Comparison of ENCODE assay signal across 12 cellular contexts in the genomic region with DNA sequence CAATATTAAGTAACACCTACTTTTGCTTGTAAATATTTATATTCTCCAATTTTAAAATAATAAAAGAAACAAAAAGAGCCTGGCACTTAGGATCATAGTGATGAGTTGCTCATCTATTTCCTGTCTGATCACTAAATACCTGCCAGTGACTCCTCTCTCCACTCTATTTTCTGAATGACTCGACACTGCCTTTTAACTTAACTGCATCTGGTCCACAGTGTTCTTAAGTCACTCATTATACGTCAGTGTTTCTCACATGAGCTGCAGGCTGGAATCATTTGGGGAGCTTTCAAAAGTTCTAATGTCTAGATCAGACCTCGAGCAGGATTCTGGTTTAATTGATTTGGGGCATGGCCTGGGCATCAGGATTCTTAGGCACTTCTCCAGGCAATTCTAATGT.
DNase-seq lines count a peak whose midpoint lies in the region; ATAC-seq and TF ChIP-seq lines count a peak whose summit lies in the region.
"Had no signal": no experiment of that assay in that cellular context is flagged by ENCODE, and none has a peak within 500 bp of the region (broad histone marks: within the 10 kb centered on the region; RNA-seq: fewer than 3 reads in every experiment).

No MANE protein-coding gene starts in this region.

- H3K4me3 ChIP-seq in AG04450 (ENCODE audit: low read depth, low read length) (no peak overlapping the region), MG63 (no peak overlapping the region)
- H3K4me3 ChIP-seq: BLaER1 treated with 17β-estradiol and CSF1 and Interleukin-3, amounts not matched to agents 10 nM and 100 nM; body of pancreas had no signal

- DNase-seq in AG04450 (ENCODE audit: low read depth, low spot score) (no peak), kidney glomerular epithelial cell (lab: John Stamatoyannopoulos, UW) (peak; percentile 31), H4 (ENCODE audit: low spot score) (no peak), NCI-H2029 treated with DMSO at 0.1 percent for 48 hours (lab: John Stamatoyannopoulos, UW) (no peak), MG63 (no peak), DMS 273 treated with DMSO at 0.1 percent for 48 hours (lab: John Stamatoyannopoulos, UW) (no peak)
- DNase-seq: body of pancreas; stimulated activated naive CD4-positive, alpha-beta T cell treated with Interleukin-2 at 50 U/mL for 16 hours had no signal

- POLR2A ChIA-PET in AG04450 (lab: Yijun Ruan, JAX), result no interaction called here

- H3K9me3 ChIP-seq in AG04450 (ENCODE audit: control insufficient read depth, insufficient read depth, low read length) (no peaks in the 10 kb centered on the region), MG63 (no peaks in the 10 kb centered on the region)
- H3K9me3 ChIP-seq: body of pancreas had no signal

- CTCF ChIA-PET in AG04450 (lab: Charles Lee), result interaction anchor here (1.0 kb wide), 1 partner anchor 184 kb away, joined by 3 read pairs; no protein-coding TSS in a partner anchor

- H3K27me3 ChIP-seq in AG04450 (ENCODE audit: control insufficient read depth, insufficient read depth, low read length) (no peaks in the 10 kb centered on the region), MG63 (no peaks in the 10 kb centered on the region)
- H3K27me3 ChIP-seq: BLaER1 treated with 17β-estradiol and CSF1 and Interleukin-3, amounts not matched to agents 10 nM and 100 nM; body of pancreas had no signal

- no peak for TF ChIP-seq CTCF in AG04450 (IDR thresholded peaks at IDR 0.05; ENCODE audit: low read depth, low read length)

- no peaks in the 10 kb centered on the region for H3K36me3 ChIP-seq in MG63

- ATAC-seq in GM19372 (IDR thresholded peaks at IDR 0.05; ENCODE audit: low read depth, unreplicated experiment) (peak; percentile 59), SK-N-SH treated with all-trans-retinoic acid at 6 μM for 48 hours (peak; percentile 19; the same call in 2 of the 3 replicates)
- ATAC-seq: body of pancreas, Panc1 had no signal

- peak overlapping the region; percentile 35 for H3K27ac ChIP-seq in AG04450 (ENCODE audit: low read depth, low read length)
- H3K27ac ChIP-seq: BLaER1 treated with 17β-estradiol and CSF1 and Interleukin-3, amounts not matched to agents 10 nM and 100 nM; body of pancreas had no signal

TF ChIP-seq in SK-N-SH treated with all-trans-retinoic acid at 6 μM for 48 hours, 23 proteins besides CTCF, POLR2A, EP300 and RAD21:
- TF ChIP-seq, protein P1, sequence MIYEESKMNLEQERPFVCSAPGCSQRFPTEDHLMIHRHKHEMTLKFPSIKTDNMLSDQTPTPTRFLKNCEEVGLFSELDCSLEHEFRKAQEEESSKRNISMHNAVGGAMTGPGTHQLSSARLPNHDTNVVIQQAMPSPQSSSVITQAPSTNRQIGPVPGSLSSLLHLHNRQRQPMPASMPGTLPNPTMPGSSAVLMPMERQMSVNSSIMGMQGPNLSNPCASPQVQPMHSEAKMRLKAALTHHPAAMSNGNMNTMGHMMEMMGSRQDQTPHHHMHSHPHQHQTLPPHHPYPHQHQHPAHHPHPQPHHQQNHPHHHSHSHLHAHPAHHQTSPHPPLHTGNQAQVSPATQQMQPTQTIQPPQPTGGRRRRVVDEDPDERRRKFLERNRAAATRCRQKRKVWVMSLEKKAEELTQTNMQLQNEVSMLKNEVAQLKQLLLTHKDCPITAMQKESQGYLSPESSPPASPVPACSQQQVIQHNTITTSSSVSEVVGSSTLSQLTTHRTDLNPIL (CRISPR knock-in tag; IDR thresholded peaks at IDR 0.05; ENCODE audit: low read depth), result no peak
- TF ChIP-seq PATZ1 (CRISPR knock-in tag; IDR thresholded peaks at IDR 0.05; ENCODE audit: borderline replicate concordance), result no peak
- no peak for TF ChIP-seq BACH2 (CRISPR knock-in tag; IDR thresholded peaks at IDR 0.05; ENCODE audit: borderline replicate concordance)
- no peak for TF ChIP-seq OSR1 (CRISPR knock-in tag; IDR thresholded peaks at IDR 0.05)
- TF ChIP-seq CSRNP3 (CRISPR knock-in tag; IDR thresholded peaks at IDR 0.05), result no peak
- no peak for TF ChIP-seq SNAI2 (CRISPR knock-in tag; IDR thresholded peaks at IDR 0.05)
- no peak for TF ChIP-seq ISL1 (CRISPR knock-in tag; IDR thresholded peaks at IDR 0.05)
- no peak for TF ChIP-seq ZNF8 (CRISPR knock-in tag; IDR thresholded peaks at IDR 0.05)
- no peak for TF ChIP-seq ZNF70 (CRISPR knock-in tag; IDR thresholded peaks at IDR 0.05)
- TF ChIP-seq ZFP3 (CRISPR knock-in tag; IDR thresholded peaks at IDR 0.05), result no peak
- no peak for TF ChIP-seq TOX (CRISPR knock-in tag; IDR thresholded peaks at IDR 0.05; ENCODE audit: borderline replicate concordance)
- TF ChIP-seq TCF4 (CRISPR knock-in tag; IDR thresholded peaks at IDR 0.05; ENCODE audit: borderline replicate concordance), result no peak
- no peak for TF ChIP-seq TSHZ2 (CRISPR knock-in tag; IDR thresholded peaks at IDR 0.05)
- no peak for TF ChIP-seq ZFP30 (CRISPR knock-in tag; IDR thresholded peaks at IDR 0.05)
- no peak for TF ChIP-seq RARB (CRISPR knock-in tag; IDR thresholded peaks at IDR 0.05)
- no peak for TF ChIP-seq ESRRG (CRISPR knock-in tag; IDR thresholded peaks at IDR 0.05)
- no peak for TF ChIP-seq ZC3H10 (CRISPR knock-in tag; IDR thresholded peaks at IDR 0.05)
- no peak for TF ChIP-seq POU6F1 (CRISPR knock-in tag; IDR thresholded peaks at IDR 0.05; ENCODE audit: borderline replicate concordance, low read depth)
- no peak for TF ChIP-seq ZNF565 (CRISPR knock-in tag; conservative IDR thresholded peaks at IDR 0.05; ENCODE audit: low read depth)
- no peak for TF ChIP-seq CSDC2 (CRISPR knock-in tag; IDR thresholded peaks at IDR 0.05)
